1 cellular context compared by ENCODE assay signal in the genomic region with DNA sequence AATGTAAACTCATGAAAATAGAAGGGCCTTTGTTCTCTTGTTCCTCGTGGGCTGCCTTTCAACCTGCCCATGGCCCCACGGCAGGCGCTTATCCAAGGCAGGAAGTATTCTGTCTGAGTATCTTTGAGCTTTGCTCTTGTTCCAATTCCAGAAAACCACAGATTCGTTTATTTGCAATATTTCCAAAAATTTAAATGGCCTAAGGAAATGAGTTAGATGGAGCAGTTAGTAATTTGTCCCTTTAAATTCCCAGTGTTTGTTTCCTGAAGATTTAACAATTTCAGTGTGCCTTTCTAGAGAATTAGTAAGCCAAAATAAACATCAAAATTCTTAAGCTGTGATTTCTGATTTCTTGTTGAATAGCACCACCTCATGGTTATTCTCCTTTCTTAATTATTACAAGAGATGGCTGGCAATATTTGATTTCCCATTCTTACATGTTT.
TF ChIP-seq lines count a peak whose summit lies in the region.

No MANE protein-coding gene starts in this region.

TF ChIP-seq in SK-N-SH, 30 proteins besides CTCF, POLR2A, EP300 and RAD21 (continued from another document):
- TF ChIP-seq REST (IDR thresholded peaks at IDR 0.05; ENCODE audit: low read depth, low read length) = no peak
- TF ChIP-seq RXRA (IDR thresholded peaks at IDR 0.05; ENCODE audit: borderline replicate concordance, low read depth) = no peak
- TF ChIP-seq FOSL2 (IDR thresholded peaks at IDR 0.05; ENCODE audit: borderline replicate concordance, low read depth) = no peak
- TF ChIP-seq MEF2A (IDR thresholded peaks at IDR 0.05; ENCODE audit: borderline replicate concordance, low read depth) = no peak
- no peak for TF ChIP-seq FOXM1 (IDR thresholded peaks at IDR 0.05; ENCODE audit: low read depth)
- no peak for TF ChIP-seq TAF1 (IDR thresholded peaks at IDR 0.05; ENCODE audit: borderline replicate concordance, low read depth, low read length)
- no peak for TF ChIP-seq IRF3 (IDR thresholded peaks at IDR 0.05; ENCODE audit: low read depth, low read length)
